9 cellular contexts compared by ENCODE assay signal in the genomic region with DNA sequence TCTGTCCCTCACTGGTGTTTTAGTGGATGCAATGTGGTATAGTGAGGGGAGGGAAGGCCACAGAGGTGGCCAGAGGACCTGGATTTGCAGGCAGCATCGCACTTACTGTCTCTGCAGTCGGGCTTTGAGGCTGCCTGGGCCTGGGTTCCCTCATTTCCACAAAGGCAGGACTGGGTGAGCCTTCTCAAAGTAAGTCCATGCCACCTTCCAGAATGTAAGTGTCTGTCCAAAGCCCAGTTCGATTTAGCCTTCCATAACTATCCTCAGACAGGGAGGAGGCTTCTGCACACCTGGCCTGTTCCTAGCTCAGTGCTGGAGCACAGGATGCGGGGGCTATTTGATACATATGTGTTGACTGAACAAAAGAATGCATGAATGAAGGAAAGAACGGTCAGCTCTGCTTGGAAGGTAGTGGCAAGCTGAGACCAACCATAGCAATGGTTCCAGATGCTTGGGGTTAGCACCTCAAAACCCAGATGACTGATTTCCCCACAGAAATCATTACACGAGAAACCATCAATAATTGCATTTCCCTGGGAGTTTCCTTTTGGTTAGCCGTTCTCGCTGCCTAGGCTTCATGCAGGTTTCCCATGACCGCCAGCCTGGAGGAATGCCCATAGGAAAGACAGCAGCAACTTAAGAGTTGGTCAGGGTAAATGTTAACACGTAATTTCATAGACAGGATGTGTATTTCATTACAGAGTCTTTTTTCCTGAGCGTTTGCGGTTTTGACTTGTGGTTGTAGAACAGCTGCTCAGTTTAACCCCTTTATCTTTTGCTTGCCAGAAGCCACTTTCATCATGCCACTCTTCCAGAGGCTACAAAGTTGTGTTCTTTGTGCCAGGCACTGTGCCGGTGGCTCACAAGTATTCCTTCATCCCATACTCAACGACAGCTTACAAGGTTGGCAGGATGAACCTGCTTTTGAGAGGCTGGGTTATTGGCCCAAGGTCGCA. TPM values are rescaled to one million over a fixed set of nuclear protein-coding genes. Genes with fewer than 3 reads are reported as not detected.
DNase-seq lines count a peak whose midpoint lies in the region; ATAC-seq and TF ChIP-seq lines count a peak whose summit lies in the region.
"Had no signal": no experiment of that assay in that cellular context is flagged by ENCODE, and none has a peak within 500 bp of the region (broad histone marks: within the 10 kb centered on the region; RNA-seq: fewer than 3 reads in every experiment).

No MANE protein-coding gene starts in this region.

- DNase-seq in DMS 273 (lab: John Stamatoyannopoulos, UW; ENCODE audit: unreplicated experiment) (peak; percentile 20), DMS 273 treated with DMSO at 0.1 percent for 48 hours (lab: John Stamatoyannopoulos, UW) (no peak), HT1080 (ENCODE audit: low read depth) (peak; percentile 89), left lobe of liver (ENCODE audit: low spot score) (peak; percentile 38), NCI-H2227 treated with DMSO at 0.1 percent for 48 hours (lab: John Stamatoyannopoulos, UW) (no peak), ascending aorta (ENCODE audit: low spot score in 2 of 2) (no peak)
- DNase-seq in activated CD8-positive, alpha-beta T cell treated with anti-CD3 and anti-CD28 coated beads for 36 hours: peak; percentile 77

- peak; percentile 7 for ATAC-seq in activated CD8-positive, alpha-beta T cell treated with anti-CD3 and anti-CD28 coated beads for 36 hours
- ATAC-seq in left lobe of liver (no peak), HG03045 (IDR thresholded peaks at IDR 0.05; ENCODE audit: unreplicated experiment) (no peak)

- H3K4me3 ChIP-seq in ascending aorta: no peak overlapping the region

- peak overlapping the region; percentile 80 for H3K27ac Mint-ChIP-seq in activated CD8-positive, alpha-beta T cell treated with anti-CD3 and anti-CD28 coated beads for 36 hours

- no peak overlapping the region for H3K27ac ChIP-seq in ascending aorta
- H3K27ac ChIP-seq: 22Rv1 had no signal

- H3K4me3 Mint-ChIP-seq in activated CD8-positive, alpha-beta T cell treated with anti-CD3 and anti-CD28 coated beads for 36 hours: peak overlapping the region; percentile 81

- POLR2A ChIA-PET in activated CD8-positive, alpha-beta T cell treated with anti-CD3 and anti-CD28 coated beads for 36 hours (lab: Charles Lee): interaction anchor here (0.6 to 2.4 kb wide), 3 partner anchors 20 to 193 kb away, joined by 4 to 10 read pairs (median 7); partner anchors contain the start of gene HDHD5

- no peaks in the 10 kb centered on the region for H3K9me3 Mint-ChIP-seq in activated CD8-positive, alpha-beta T cell treated with anti-CD3 and anti-CD28 coated beads for 36 hours

- H3K4me1 ChIP-seq in ascending aorta: peaks cover 4 to 8% of the 10 kb centered on the region in 2 donors

- H3K4me1 Mint-ChIP-seq in activated CD8-positive, alpha-beta T cell treated with anti-CD3 and anti-CD28 coated beads for 36 hours (ENCODE audit: low read depth): peaks cover 65% of the 10 kb centered on the region

- H3K9me3 ChIP-seq in ascending aorta: no peaks in the 10 kb centered on the region

- H3K27me3 ChIP-seq in ascending aorta: no peaks in the 10 kb centered on the region

- peaks cover 7% of the 10 kb centered on the region for H3K36me3 Mint-ChIP-seq in activated CD8-positive, alpha-beta T cell treated with anti-CD3 and anti-CD28 coated beads for 36 hours (ENCODE audit: low read depth)

- no peak for TF ChIP-seq CTCF in activated CD8-positive, alpha-beta T cell treated with anti-CD3 and anti-CD28 coated beads for 36 hours (IDR thresholded peaks at IDR 0.05)
- no peak for TF ChIP-seq CTCF in ascending aorta (IDR thresholded peaks at IDR 0.05)

- intact Hi-C loops in activated CD8-positive, alpha-beta T cell treated with anti-CD3 and anti-CD28 coated beads for 36 hours (cut with micrococcal nuclease): loop anchor here (5.0 kb wide), 1 partner anchor 70 kb away; the partner anchor contains the start of gene HDHD5
- intact Hi-C loops in ascending aorta (cut with DNase I): no loop called here

- no peaks in the 10 kb centered on the region for H3K27me3 Mint-ChIP-seq in activated CD8-positive, alpha-beta T cell treated with anti-CD3 and anti-CD28 coated beads for 36 hours

- no peaks in the 10 kb centered on the region for H3K36me3 ChIP-seq in ascending aorta

- CTCF ChIA-PET in activated CD8-positive, alpha-beta T cell treated with anti-CD3 and anti-CD28 coated beads for 36 hours (lab: Charles Lee): interaction anchor here (1.0 to 3.3 kb wide), 5 partner anchors 9 to 85 kb away, joined by 3 to 14 read pairs (median 4); no protein-coding TSS in a partner anchor

RNA-seq across cellular contexts. Expression of gene IL17RA, which starts 2.7 kb away (rescaled TPM):
- total RNA-seq in HT1080 (2014; rRNA removed; shearing (Covaris generic)): 4.0 and 4.5 TPM in 2 replicates
- 4.7 TPM in 2 replicates for polyA plus RNA-seq in HT1080 (2015; cell fraction: cytosol; rRNA removed)
- 11.5 and 15.3 TPM in 2 replicates for polyA plus RNA-seq in HT1080 (2015; cell fraction: nucleus; rRNA removed)
- 10 to 100 TPM; 14.0 to 14.2 TPM for total RNA-seq in activated CD8-positive, alpha-beta T cell treated with anti-CD3 and anti-CD28 coated beads for 36 hours
- total RNA-seq in left lobe of liver (11.1 TPM), ascending aorta (84.1 TPM)

RNA-seq across cellular contexts. Expression of gene TMEM121B, which starts 33.7 kb away (rescaled TPM):
- total RNA-seq in HT1080 (2014; rRNA removed; shearing (Covaris generic)): 0.10 TPM in 1 of 2 replicates, not detected in the other
- 0.10 and 0.19 TPM in 2 replicates for polyA plus RNA-seq in HT1080 (2015; cell fraction: cytosol; rRNA removed)
- polyA plus RNA-seq in HT1080 (2015; cell fraction: nucleus; rRNA removed): 0.28 and 0.53 TPM in 2 replicates
- under 1 TPM; 0.13 to 0.14 TPM for total RNA-seq in activated CD8-positive, alpha-beta T cell treated with anti-CD3 and anti-CD28 coated beads for 36 hours
- total RNA-seq in left lobe of liver (0.10 TPM), ascending aorta (0.11 TPM)

Comparison
In these comparisons a context has a peak if more than half of its experiments do, and no peak if none do; other contexts are left out.
1. DNase-seq: peak in DMS 273 (single experiment), HT1080 (single experiment), activated CD8-positive, alpha-beta T cell treated with anti-CD3 and anti-CD28 coated beads for 36 hours (single experiment) and left lobe of liver (single experiment); none in DMS 273 treated with DMSO at 0.1 percent for 48 hours (single experiment), NCI-H2227 treated with DMSO at 0.1 percent for 48 hours (single experiment) and ascending aorta (0 of 2).